ENCODE assay signal across 8 cellular contexts in genomic region chr20:57398231-57398821, GRCh38. TPM values are rescaled to one million over a fixed set of nuclear protein-coding genes. Genes with fewer than 3 reads are reported as not detected.
DNase-seq lines count a peak whose midpoint lies in the region; ATAC-seq and TF ChIP-seq lines count a peak whose summit lies in the region.

No MANE protein-coding gene starts in this region.

- DNase-seq in RPMI8226: peak; percentile 97
- peak; percentile 82 for DNase-seq in activated naive CD8-positive, alpha-beta T cell treated with anti-CD3 and anti-CD28 coated beads, Interleukin-2, amount 10 ng/mL, durations not matched to agents 7 days and 5 days
- DNase-seq in natural killer cell treated with Interleukin-12 subunit alpha and Interleukin-12 subunit beta and Interleukin-15 and Interleukin-18, amount 100 ng/mL, for 72 hours (ENCODE audit: low spot score): peak; percentile 72
- DNase-seq in substantia nigra (lab: John Stamatoyannopoulos, UW): peak in 8 of 49 donors; percentile 20 to 82 (median 32)
- no peak for DNase-seq in endothelial cell (ENCODE audit: low spot score)
- no peak for DNase-seq in NOMO-1 (lab: John Stamatoyannopoulos, UW; ENCODE audit: unreplicated experiment in 2 of 2)

- TF ChIP-seq CTCF in endothelial cell (IDR thresholded peaks at IDR 0.05; ENCODE audit: unreplicated experiment): no peak

- peak overlapping the region; percentile 58 for H3K27ac ChIP-seq in substantia nigra (ENCODE audit: low read depth, low read length, poor library complexity, severe bottlenecking)

- H3K9me3 Mint-ChIP-seq in activated naive CD8-positive, alpha-beta T cell treated with anti-CD3 and anti-CD28 coated beads, Interleukin-2, amount 10 ng/mL, durations not matched to agents 7 days and 5 days: no peaks in the 10 kb centered on the region
- H3K9me3 Mint-ChIP-seq in natural killer cell treated with Interleukin-12 subunit alpha and Interleukin-12 subunit beta and Interleukin-15 and Interleukin-18, amount 100 ng/mL, for 72 hours: no peaks in the 10 kb centered on the region
- no peaks in the 10 kb centered on the region for H3K9me3 Mint-ChIP-seq in endothelial cell (ENCODE audit: unreplicated experiment)

- peak overlapping the region; percentile 84 for H3K27ac Mint-ChIP-seq in activated naive CD8-positive, alpha-beta T cell treated with anti-CD3 and anti-CD28 coated beads, Interleukin-2, amount 10 ng/mL, durations not matched to agents 7 days and 5 days
- H3K27ac Mint-ChIP-seq in natural killer cell treated with Interleukin-12 subunit alpha and Interleukin-12 subunit beta and Interleukin-15 and Interleukin-18, amount 100 ng/mL, for 72 hours: peak overlapping the region; percentile 89 to 96
- H3K27ac Mint-ChIP-seq in endothelial cell (ENCODE audit: unreplicated experiment): no peak overlapping the region

- ATAC-seq in GM18870 (IDR thresholded peaks at IDR 0.05; ENCODE audit: unreplicated experiment) (peak; percentile 45), HG02981 (IDR thresholded peaks at IDR 0.05; ENCODE audit: unreplicated experiment) (peak; percentile 46)
- ATAC-seq in activated naive CD8-positive, alpha-beta T cell treated with anti-CD3 and anti-CD28 coated beads, Interleukin-2, amount 10 ng/mL, durations not matched to agents 7 days and 5 days (ENCODE audit: low read depth): peak; percentile 81
- ATAC-seq in natural killer cell treated with Interleukin-12 subunit alpha and Interleukin-12 subunit beta and Interleukin-15 and Interleukin-18, amount 100 ng/mL, for 72 hours: peak; percentile 78 to 80

- peak overlapping the region; percentile 83 for H3K4me3 Mint-ChIP-seq in activated naive CD8-positive, alpha-beta T cell treated with anti-CD3 and anti-CD28 coated beads, Interleukin-2, amount 10 ng/mL, durations not matched to agents 7 days and 5 days
- H3K4me3 Mint-ChIP-seq in natural killer cell treated with Interleukin-12 subunit alpha and Interleukin-12 subunit beta and Interleukin-15 and Interleukin-18, amount 100 ng/mL, for 72 hours: peak overlapping the region; percentile 95
- no peak overlapping the region for H3K4me3 Mint-ChIP-seq in endothelial cell (ENCODE audit: unreplicated experiment)

- H3K36me3 Mint-ChIP-seq in activated naive CD8-positive, alpha-beta T cell treated with anti-CD3 and anti-CD28 coated beads, Interleukin-2, amount 10 ng/mL, durations not matched to agents 7 days and 5 days: peaks cover 61% of the 10 kb centered on the region
- peaks cover 5% of the 10 kb centered on the region for H3K36me3 Mint-ChIP-seq in natural killer cell treated with Interleukin-12 subunit alpha and Interleukin-12 subunit beta and Interleukin-15 and Interleukin-18, amount 100 ng/mL, for 72 hours
- peaks cover 27% of the 10 kb centered on the region for H3K36me3 Mint-ChIP-seq in endothelial cell (ENCODE audit: low read depth, unreplicated experiment)

- peaks cover 53% of the 10 kb centered on the region for H3K4me1 Mint-ChIP-seq in activated naive CD8-positive, alpha-beta T cell treated with anti-CD3 and anti-CD28 coated beads, Interleukin-2, amount 10 ng/mL, durations not matched to agents 7 days and 5 days
- H3K4me1 Mint-ChIP-seq in natural killer cell treated with Interleukin-12 subunit alpha and Interleukin-12 subunit beta and Interleukin-15 and Interleukin-18, amount 100 ng/mL, for 72 hours (ENCODE audit: low read depth in 2 of 2): peaks cover 59 to 74% of the 10 kb centered on the region in 2 donors
- peaks cover 14% of the 10 kb centered on the region for H3K4me1 Mint-ChIP-seq in endothelial cell (ENCODE audit: unreplicated experiment)

- POLR2A ChIA-PET in activated naive CD8-positive, alpha-beta T cell treated with anti-CD3 and anti-CD28 coated beads, Interleukin-2, amount 10 ng/mL, durations not matched to agents 7 days and 5 days (lab: Charles Lee): interaction anchor here (0.5 to 5.4 kb wide), 18 partner anchors 9 to 1011 kb away, joined by 3 to 76 read pairs (median 4); partner anchors contain the start of gene ZBP1

- no peaks in the 10 kb centered on the region for H3K27me3 Mint-ChIP-seq in activated naive CD8-positive, alpha-beta T cell treated with anti-CD3 and anti-CD28 coated beads, Interleukin-2, amount 10 ng/mL, durations not matched to agents 7 days and 5 days
- no peaks in the 10 kb centered on the region for H3K27me3 Mint-ChIP-seq in natural killer cell treated with Interleukin-12 subunit alpha and Interleukin-12 subunit beta and Interleukin-15 and Interleukin-18, amount 100 ng/mL, for 72 hours
- H3K27me3 Mint-ChIP-seq in endothelial cell (ENCODE audit: unreplicated experiment): peaks cover 9% of the 10 kb centered on the region

RNA-seq across cellular contexts. Expression of gene RBM38, which starts 7.1 kb away (rescaled TPM):
- total RNA-seq in activated naive CD8-positive, alpha-beta T cell treated with anti-CD3 and anti-CD28 coated beads, Interleukin-2, amount 10 ng/mL, durations not matched to agents 7 days and 5 days: 10 to 100 TPM; 60.9 to 62.8 TPM
- 10 to 100 TPM; 18.3 to 29.2 TPM for total RNA-seq in natural killer cell treated with Interleukin-12 subunit alpha and Interleukin-12 subunit beta and Interleukin-15 and Interleukin-18, amount 100 ng/mL, for 72 hours
- 23.6 TPM for total RNA-seq in endothelial cell (ENCODE audit: unreplicated experiment)

RNA-seq across cellular contexts. Expression of gene RAE1, which starts 47.3 kb away (rescaled TPM):
- 10 to 100 TPM; 31.8 to 34.4 TPM for total RNA-seq in activated naive CD8-positive, alpha-beta T cell treated with anti-CD3 and anti-CD28 coated beads, Interleukin-2, amount 10 ng/mL, durations not matched to agents 7 days and 5 days
- total RNA-seq in natural killer cell treated with Interleukin-12 subunit alpha and Interleukin-12 subunit beta and Interleukin-15 and Interleukin-18, amount 100 ng/mL, for 72 hours: 10 to 100 TPM; 43.6 to 86.0 TPM
- 32.1 TPM for total RNA-seq in endothelial cell (ENCODE audit: unreplicated experiment)

Comparison
In these comparisons a context has a peak if more than half of its experiments do, and no peak if none do; other contexts are left out.
1. DNase-seq: peak in RPMI8226 (single experiment), activated naive CD8-positive, alpha-beta T cell treated with anti-CD3 and anti-CD28 coated beads, Interleukin-2, amount 10 ng/mL, durations not matched to agents 7 days and 5 days (single experiment) and natural killer cell treated with Interleukin-12 subunit alpha and Interleukin-12 subunit beta and Interleukin-15 and Interleukin-18, amount 100 ng/mL, for 72 hours (single experiment); none in endothelial cell (single experiment) and NOMO-1 (0 of 2).
2. Peak in every context shown above with its lines, with median percentiles within 50 percentile points of each other: ATAC-seq.